In the genomic region with DNA sequence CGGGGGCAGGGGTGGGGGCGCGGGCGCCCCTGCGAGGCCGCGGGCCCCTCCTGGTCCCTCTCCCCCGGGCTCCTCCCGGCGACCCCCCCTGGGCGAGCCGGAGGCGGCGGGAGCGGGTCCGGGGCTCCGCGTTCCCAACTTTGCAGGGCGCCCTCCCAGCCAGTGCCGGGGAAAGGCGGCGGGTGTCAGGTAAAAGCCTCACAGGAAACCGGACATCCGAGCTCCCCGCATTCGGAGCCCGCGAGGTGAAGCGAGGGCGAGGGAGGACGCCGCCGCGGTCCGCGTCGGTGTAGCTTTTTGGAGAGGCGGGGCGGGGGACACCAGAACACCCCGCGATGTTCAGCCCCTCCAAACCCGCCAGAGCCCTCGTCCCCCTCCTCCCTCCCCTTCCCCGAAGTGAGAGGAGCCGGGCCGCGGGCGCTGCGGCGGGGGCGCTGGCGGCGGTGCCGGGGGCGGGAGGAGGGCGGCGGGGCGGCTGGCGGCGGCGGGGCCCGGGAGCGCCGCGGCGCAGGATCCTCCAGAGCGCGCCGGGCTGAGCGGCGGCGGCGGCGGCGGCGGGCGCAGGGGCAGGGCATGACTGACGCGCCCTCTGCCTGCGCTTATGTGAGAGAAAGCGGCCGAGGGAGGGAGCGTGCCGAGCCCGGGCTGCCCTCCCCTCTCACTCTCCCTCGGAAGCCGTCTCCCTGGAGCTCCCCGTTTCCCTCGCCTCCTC, we compare ENCODE assay signal across 9 cellular contexts. TPM values are rescaled to one million over a fixed set of nuclear protein-coding genes. Genes with fewer than 3 reads are reported as not detected.
DNase-seq lines count a peak whose midpoint lies in the region; ATAC-seq and TF ChIP-seq lines count a peak whose summit lies in the region.
"Had no signal": no experiment of that assay in that cellular context is flagged by ENCODE, and none has a peak within 500 bp of the region (broad histone marks: within the 10 kb centered on the region; RNA-seq: fewer than 3 reads in every experiment).

TSS of gene VEGFC (minus strand) at position 575 of the 712 bp plus-strand sequence. CDS start 611 bp downstream, outside the sequence.

- no peaks in the 10 kb centered on the region for H3K9me3 Mint-ChIP-seq in T-helper 2 cell treated with Interferon-gamma antibody and Interleukin-4, amounts not matched to agents 5 μg/mL and 100 μg/mL, for 36 hours

- H2BK12ac ChIP-seq in mesenchymal stem cell (ENCODE audit: low read length in 2 of 2) = peak within 1 kb of the TSS in 1 of 2 experiments; percentile 77

- peak within 1 kb of the TSS; percentile 75 for H4K91ac ChIP-seq in mesenchymal stem cell (ENCODE audit: low read length)

- H3K4me3 Mint-ChIP-seq in T-helper 2 cell treated with Interferon-gamma antibody and Interleukin-4, amounts not matched to agents 5 μg/mL and 100 μg/mL, for 36 hours = peak within 1 kb of the TSS; percentile 76

- peak within 1 kb of the TSS; percentile 98 for H3K9ac ChIP-seq in mesenchymal stem cell (ENCODE audit: low read length)

- H2AK5ac ChIP-seq in mesenchymal stem cell (ENCODE audit: low read length, severe bottlenecking) = no peak within 1 kb of the TSS

- H3K9me3 ChIP-seq in mesenchymal stem cell (ENCODE audit: control insufficient read depth, low read length) = no peaks in the 10 kb centered on the region
- no peaks in the 10 kb centered on the region for H3K9me3 ChIP-seq in thyroid gland

- H2BK5ac ChIP-seq in mesenchymal stem cell (ENCODE audit: low read depth, low read length, poor library complexity, severe bottlenecking) = peak within 1 kb of the TSS; percentile 44

- no peaks in the 10 kb centered on the region for H3K36me3 Mint-ChIP-seq in T-helper 2 cell treated with Interferon-gamma antibody and Interleukin-4, amounts not matched to agents 5 μg/mL and 100 μg/mL, for 36 hours (ENCODE audit: low read depth)

- peak within 1 kb of the TSS; percentile 92 for H3K14ac ChIP-seq in mesenchymal stem cell (ENCODE audit: low read length in 2 of 2)

- peak within 1 kb of the TSS; percentile 84 for H2AFZ ChIP-seq in mesenchymal stem cell (ENCODE audit: low read depth, low read length)

- peak within 1 kb of the TSS in 1 of 2 experiments; percentile 81 for H3K4ac ChIP-seq in mesenchymal stem cell (ENCODE audit: low read depth in 1 of 2, low read length in 2 of 2)

- intact Hi-C loops in thyroid gland (cut with DNase I) = loop anchor here (5.0 kb wide), 1 partner anchor 410 kb away; no protein-coding TSS in a partner anchor

- peak within 1 kb of the TSS; percentile 73 for H2BK120ac ChIP-seq in mesenchymal stem cell (ENCODE audit: low read depth, low read length)

- H3K4me3 ChIP-seq in epithelial cell of esophagus (ENCODE audit: low read length) = peak within 1 kb of the TSS; percentile 78
- peak within 1 kb of the TSS; percentile 91 to 94 for H3K4me3 ChIP-seq in mesenchymal stem cell (ENCODE audit: insufficient read depth in 1 of 2, low read depth in 1 of 2, low read length in 2 of 2)
- peak within 1 kb of the TSS; percentile 64 to 79 (median 73) for H3K4me3 ChIP-seq in thyroid gland (replicated peaks in 1 of 3)

- WGBS in mesenchymal stem cell = 0% methylated on average over 32 of the region's 89 CpGs
- WGBS in thyroid gland, 2 donors = 0% methylated on average over 2 of the region's 89 CpGs; no CpG with 5 or more reads in 1 of the 2 donors

- H4K8ac ChIP-seq in mesenchymal stem cell (ENCODE audit: low read length) = peak within 1 kb of the TSS; percentile 85

- peak within 1 kb of the TSS; percentile 20 for H3K27ac ChIP-seq in mesenchymal stem cell (ENCODE audit: low read length, poor library complexity, severe bottlenecking)
- H3K27ac ChIP-seq in thyroid gland = peak within 1 kb of the TSS; percentile 93 to 99 (median 96)

- H3K4me1 ChIP-seq in mesenchymal stem cell (ENCODE audit: control insufficient read depth, insufficient read depth, low read depth, low read length) = peaks cover 5% of the 10 kb centered on the region
- H3K4me1 ChIP-seq in thyroid gland = peaks cover 23 to 29% of the 10 kb centered on the region in 2 donors

- peak within 1 kb of the TSS in 1 of 2 experiments; percentile 98 for H3K23ac ChIP-seq in mesenchymal stem cell (ENCODE audit: low read length in 2 of 2)

- H3K18ac ChIP-seq in mesenchymal stem cell (ENCODE audit: low read depth in 1 of 2, low read length in 2 of 2) = peak within 1 kb of the TSS; percentile 89 to 92

- peaks cover 44% of the 10 kb centered on the region for H3K27me3 Mint-ChIP-seq in T-helper 2 cell treated with Interferon-gamma antibody and Interleukin-4, amounts not matched to agents 5 μg/mL and 100 μg/mL, for 36 hours (ENCODE audit: low read depth)

- peak; percentile 79 for ATAC-seq in HG03521 (IDR thresholded peaks at IDR 0.05; ENCODE audit: unreplicated experiment)

- peaks cover 8% of the 10 kb centered on the region for H3K79me1 ChIP-seq in mesenchymal stem cell (replicated peaks; ENCODE audit: low read length, poor library complexity, severe bottlenecking)

- no peaks in the 10 kb centered on the region for H3K27me3 ChIP-seq in mesenchymal stem cell (ENCODE audit: control insufficient read depth in 1 of 2, insufficient read depth in 1 of 2, low read length in 2 of 2)
- H3K27me3 ChIP-seq in thyroid gland = no peaks in the 10 kb centered on the region

- H3K27ac Mint-ChIP-seq in T-helper 2 cell treated with Interferon-gamma antibody and Interleukin-4, amounts not matched to agents 5 μg/mL and 100 μg/mL, for 36 hours = no peak within 1 kb of the TSS

- H2BK15ac ChIP-seq in mesenchymal stem cell (ENCODE audit: low read depth, poor library complexity, severe bottlenecking) = peak within 1 kb of the TSS; percentile 84

- H3K4me2 ChIP-seq in mesenchymal stem cell (ENCODE audit: low read length, poor library complexity, severe bottlenecking) = peak within 1 kb of the TSS; percentile 90

- no peak for TF ChIP-seq CTCF in GM20000 (IDR thresholded peaks at IDR 0.05; ENCODE audit: extremely low read depth, missing control alignments)
- peak; percentile 4 for TF ChIP-seq CTCF in epithelial cell of esophagus (IDR thresholded peaks at IDR 0.05; ENCODE audit: insufficient read depth, low read depth, low read length, missing control alignments)
- peak in 3 of 6 experiments; percentile 13 to 33 (median 24) for TF ChIP-seq CTCF in thyroid gland (IDR thresholded peaks at IDR 0.05)

- no peaks in the 10 kb centered on the region for H3K36me3 ChIP-seq in mesenchymal stem cell (ENCODE audit: control insufficient read depth in 1 of 2, insufficient read depth in 2 of 2, low read depth in 1 of 2, low read length in 2 of 2)
- H3K36me3 ChIP-seq in thyroid gland = no peaks in the 10 kb centered on the region

- peak; percentile 70 for DNase-seq in Daoy (ENCODE audit: low read depth)
- DNase-seq in GM20000 (ENCODE audit: low spot score) = peak; percentile 62
- DNase-seq in T-helper 2 cell treated with Interferon-gamma antibody and Interleukin-4, amounts not matched to agents 5 μg/mL and 100 μg/mL, for 36 hours (ENCODE audit: low spot score) = peak; percentile 36
- peak; percentile 84 for DNase-seq in epithelial cell of esophagus (ENCODE audit: low read depth)
- peak; percentile 80 for DNase-seq in mesenchymal stem cell
- peak; percentile 83 to 84 for DNase-seq in thyroid gland
- DNase-seq in NCI-H524 treated with DMSO at 0.1 percent for 48 hours (lab: John Stamatoyannopoulos, UW) = no peak

- H3K4me1 Mint-ChIP-seq in T-helper 2 cell treated with Interferon-gamma antibody and Interleukin-4, amounts not matched to agents 5 μg/mL and 100 μg/mL, for 36 hours (ENCODE audit: low read depth) = peaks cover 6% of the 10 kb centered on the region

- peak in 1 of 2 donors; percentile 79 for TF ChIP-seq POLR2A in thyroid gland (IDR thresholded peaks at IDR 0.05)

RNA-seq across cellular contexts. Expression of gene VEGFC, which starts in this region (rescaled TPM):
- total RNA-seq in Daoy (2014; rRNA removed; shearing (Covaris generic)) = 6.1 and 11.0 TPM in 2 replicates
- 18.0 TPM for polyA plus RNA-seq in mesenchymal stem cell (2013, experiment 1 of 2)
- 17.4 TPM for polyA plus RNA-seq in mesenchymal stem cell (2013, experiment 2 of 2)
- total RNA-seq in thyroid gland = 10 to 100 TPM; 34.4 to 58.7 (median 43.0) TPM
- total RNA-seq: activated CD8-positive, alpha-beta memory T cell treated with anti-CD3 and anti-CD28 coated beads for 36 hours had no signal
